1 cellular context compared by ENCODE assay signal in genomic region chr1:151312439-151313225, GRCh38.
TF ChIP-seq lines count a peak whose summit lies in the region.

No MANE protein-coding gene starts in this region.

TF ChIP-seq in HCT116, 20 proteins besides CTCF, POLR2A, EP300 and RAD21 (continued from another document):
- TF ChIP-seq, protein P1, sequence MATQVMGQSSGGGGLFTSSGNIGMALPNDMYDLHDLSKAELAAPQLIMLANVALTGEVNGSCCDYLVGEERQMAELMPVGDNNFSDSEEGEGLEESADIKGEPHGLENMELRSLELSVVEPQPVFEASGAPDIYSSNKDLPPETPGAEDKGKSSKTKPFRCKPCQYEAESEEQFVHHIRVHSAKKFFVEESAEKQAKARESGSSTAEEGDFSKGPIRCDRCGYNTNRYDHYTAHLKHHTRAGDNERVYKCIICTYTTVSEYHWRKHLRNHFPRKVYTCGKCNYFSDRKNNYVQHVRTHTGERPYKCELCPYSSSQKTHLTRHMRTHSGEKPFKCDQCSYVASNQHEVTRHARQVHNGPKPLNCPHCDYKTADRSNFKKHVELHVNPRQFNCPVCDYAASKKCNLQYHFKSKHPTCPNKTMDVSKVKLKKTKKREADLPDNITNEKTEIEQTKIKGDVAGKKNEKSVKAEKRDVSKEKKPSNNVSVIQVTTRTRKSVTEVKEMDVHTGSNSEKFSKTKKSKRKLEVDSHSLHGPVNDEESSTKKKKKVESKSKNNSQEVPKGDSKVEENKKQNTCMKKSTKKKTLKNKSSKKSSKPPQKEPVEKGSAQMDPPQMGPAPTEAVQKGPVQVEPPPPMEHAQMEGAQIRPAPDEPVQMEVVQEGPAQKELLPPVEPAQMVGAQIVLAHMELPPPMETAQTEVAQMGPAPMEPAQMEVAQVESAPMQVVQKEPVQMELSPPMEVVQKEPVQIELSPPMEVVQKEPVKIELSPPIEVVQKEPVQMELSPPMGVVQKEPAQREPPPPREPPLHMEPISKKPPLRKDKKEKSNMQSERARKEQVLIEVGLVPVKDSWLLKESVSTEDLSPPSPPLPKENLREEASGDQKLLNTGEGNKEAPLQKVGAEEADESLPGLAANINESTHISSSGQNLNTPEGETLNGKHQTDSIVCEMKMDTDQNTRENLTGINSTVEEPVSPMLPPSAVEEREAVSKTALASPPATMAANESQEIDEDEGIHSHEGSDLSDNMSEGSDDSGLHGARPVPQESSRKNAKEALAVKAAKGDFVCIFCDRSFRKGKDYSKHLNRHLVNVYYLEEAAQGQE (IDR thresholded peaks at IDR 0.05; ENCODE audit: low read depth) = no peak
- no peak for TF ChIP-seq FOSL1 (IDR thresholded peaks at IDR 0.05; ENCODE audit: low read depth)
- TF ChIP-seq EGR1 (IDR thresholded peaks at IDR 0.05; ENCODE audit: low read depth) = no peak
- TF ChIP-seq ZBTB33 (IDR thresholded peaks at IDR 0.05; ENCODE audit: extremely low read depth, insufficient replicate concordance, low read length) = no peak
- TF ChIP-seq POLR2AphosphoS5 (IDR thresholded peaks at IDR 0.05; ENCODE audit: low read depth, low read length) = no peak
- no peak for TF ChIP-seq CEBPB (IDR thresholded peaks at IDR 0.05; ENCODE audit: low read depth)
- TF ChIP-seq SIN3A (IDR thresholded peaks at IDR 0.05; ENCODE audit: low read depth) = no peak
- TF ChIP-seq JUND (IDR thresholded peaks at IDR 0.05) = no peak
- TF ChIP-seq MAX (IDR thresholded peaks at IDR 0.05) = no peak
- no peak for TF ChIP-seq TCF7L2 (IDR thresholded peaks at IDR 0.05; ENCODE audit: borderline replicate concordance, extremely low read depth, insufficient read depth, insufficient read length)
- no peak for TF ChIP-seq ELF1 (IDR thresholded peaks at IDR 0.05; ENCODE audit: borderline replicate concordance, low read depth)
- no peak for TF ChIP-seq ZFX (IDR thresholded peaks at IDR 0.05)
- no peak for TF ChIP-seq YY1 (IDR thresholded peaks at IDR 0.05; ENCODE audit: extremely low read depth, insufficient replicate concordance, low read depth, low read length)
- TF ChIP-seq ZNF274 (IDR thresholded peaks at IDR 0.05; ENCODE audit: low read depth, low read length) = no peak
- TF ChIP-seq EZH2 (IDR thresholded peaks at IDR 0.05) = no peak
TF ChIP-seq in HCT116: peak in this region for 0.
